Comparison of ENCODE assay signal across 20 cellular contexts in the genomic region with DNA sequence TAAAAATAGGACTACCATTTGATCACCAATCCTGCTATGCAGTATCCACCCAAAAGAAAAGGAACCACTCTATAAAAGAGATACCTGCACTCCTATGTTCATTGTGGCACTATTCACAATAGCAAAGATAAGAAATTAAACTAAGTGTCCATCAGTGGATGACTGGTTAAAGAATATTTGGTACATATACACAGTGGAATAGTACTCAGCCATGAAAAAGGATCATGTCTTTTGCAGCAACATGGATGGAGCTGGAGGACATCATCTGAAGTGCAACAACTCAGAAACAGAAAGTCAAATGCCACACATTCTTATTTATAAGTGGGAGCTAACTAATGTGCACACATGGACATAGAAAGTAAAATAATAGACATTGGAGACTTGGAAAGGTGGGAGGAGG.
DNase-seq lines count a peak whose midpoint lies in the region; ATAC-seq, FAIRE-seq and TF ChIP-seq lines count a peak whose summit lies in the region.
"Had no signal": no experiment of that assay in that cellular context is flagged by ENCODE, and none has a peak within 500 bp of the region (broad histone marks: within the 10 kb centered on the region; RNA-seq: fewer than 3 reads in every experiment).

No MANE protein-coding gene starts in this region.

- H3K27ac ChIP-seq in DOHH2 (ENCODE audit: low read depth, low read length) (peak overlapping the region; percentile 91), OCI-LY7 (ENCODE audit: low read depth, low read length, poor library complexity, severe bottlenecking) (peak overlapping the region; percentile 97), GM12878 (ENCODE audit: control insufficient read depth, insufficient read depth) (no peak overlapping the region)
- H3K27ac ChIP-seq: BLaER1 treated with 17β-estradiol and CSF1 and Interleukin-3, amounts not matched to agents 10 nM and 100 nM had no signal

- H3F3A ChIP-seq in DOHH2 (ENCODE audit: control insufficient read depth, insufficient read depth): peaks cover 10% of the 10 kb centered on the region

- H3K9me2 ChIP-seq in DOHH2 (replicated peaks; ENCODE audit: control insufficient read depth, low read length) (no peaks in the 10 kb centered on the region), OCI-LY7 (ENCODE audit: insufficient read depth, low read length) (no peaks in the 10 kb centered on the region)

- H3K4me1 ChIP-seq in DOHH2 (ENCODE audit: control insufficient read depth, low read length): peaks cover 70% of the 10 kb centered on the region
- H3K4me1 ChIP-seq in OCI-LY7 (ENCODE audit: insufficient read depth, low read length, poor library complexity, severe bottlenecking): peaks cover 90% of the 10 kb centered on the region
- H3K4me1 ChIP-seq in GM12878 (ENCODE audit: control insufficient read depth, insufficient read depth, low read length): peaks cover 6% of the 10 kb centered on the region
- H3K4me1 ChIP-seq: BE2C, HAP-1 had no signal

- TF ChIP-seq EP300 in GM12878 (IDR thresholded peaks at IDR 0.05; ENCODE audit: borderline replicate concordance in 1 of 2, control insufficient read depth in 1 of 2, low read depth in 2 of 2, low read length in 2 of 2): no peak

- H3K36me3 ChIP-seq in DOHH2 (ENCODE audit: control insufficient read depth, low read length): peaks cover 4% of the 10 kb centered on the region; the same call in 1 of the 2 replicates
- H3K36me3 ChIP-seq in OCI-LY7 (ENCODE audit: insufficient read depth, low read length): 0 out of 2 replicates have a peak, but pooled peaks cover 4% of the 10 kb centered on the region
- no peaks in the 10 kb centered on the region for H3K36me3 ChIP-seq in GM12878 (ENCODE audit: control insufficient read depth in 2 of 2, insufficient read depth in 2 of 2, low read length in 1 of 2)
- H3K36me3 ChIP-seq: BE2C, HAP-1 had no signal

- H3K9me3 ChIP-seq in DOHH2 (ENCODE audit: control insufficient read depth, insufficient read depth, low read length) (no peaks in the 10 kb centered on the region), OCI-LY7 (ENCODE audit: low read length) (peaks cover 5% of the 10 kb centered on the region; the same call in 1 of the 2 replicates), GM12878 (replicated peaks; ENCODE audit: control insufficient read depth, insufficient read depth, low read length) (peaks cover 2% of the 10 kb centered on the region; the same call in 2 of the 3 replicates)
- H3K9me3 ChIP-seq: BE2C, HAP-1 had no signal

- POLR2A ChIA-PET in OCI-LY7 (lab: Charles Lee) (interaction anchor here (0.6 to 5.3 kb wide), 3 partner anchors 8 to 30 kb away, joined by 3 to 83 read pairs (median 16); no protein-coding TSS in a partner anchor), GM12878 (lab: Charles Lee) (interaction anchor here (1.6 kb wide), 1 partner anchor 22 kb away, joined by 7 read pairs; no protein-coding TSS in a partner anchor)

- no peak for TF ChIP-seq CTCF in DOHH2 (IDR thresholded peaks at IDR 0.05; ENCODE audit: low read depth, low read length, poor library complexity, severe bottlenecking)
- no peak for TF ChIP-seq CTCF in OCI-LY7 (conservative IDR thresholded peaks at IDR 0.05; ENCODE audit: low read length)
- no peak for TF ChIP-seq CTCF in GM12878 (IDR thresholded peaks at IDR 0.05 in 2 of 3, conservative IDR thresholded peaks at IDR 0.05 in 1 of 3; ENCODE audit: control insufficient read depth in 2 of 3, extremely low read depth in 1 of 3, insufficient read depth in 1 of 3, low read depth in 3 of 3, low read length in 3 of 3)

- H3K27me3 ChIP-seq in DOHH2 (ENCODE audit: control insufficient read depth, low read length) (no peaks in the 10 kb centered on the region), GM12878 (replicated peaks in 1 of 2; ENCODE audit: control insufficient read depth in 2 of 2, insufficient read depth in 2 of 2, low read length in 1 of 2) (no peaks in the 10 kb centered on the region)
- H3K27me3 ChIP-seq: BE2C; BLaER1 treated with 17β-estradiol and CSF1 and Interleukin-3, amounts not matched to agents 10 nM and 100 nM had no signal

- H3K4me2 ChIP-seq in DOHH2 (ENCODE audit: low read length) (no peak overlapping the region), OCI-LY7 (ENCODE audit: low read length) (no peak overlapping the region), GM12878 (ENCODE audit: control insufficient read depth, insufficient read depth) (no peak overlapping the region)
- H3K4me2 ChIP-seq: GM23338 had no signal

- TF ChIP-seq POLR2A in GM12878 (IDR thresholded peaks at IDR 0.05; ENCODE audit: low read depth, low read length): no peak

- H3K79me2 ChIP-seq in DOHH2 (ENCODE audit: control insufficient read depth, low read length) (no peaks in the 10 kb centered on the region), OCI-LY7 (ENCODE audit: insufficient read depth, low read depth, low read length) (no peaks in the 10 kb centered on the region), GM12878 (ENCODE audit: control insufficient read depth, insufficient read depth, low read length) (no peaks in the 10 kb centered on the region)

- RAD21 ChIA-PET in GM12878 (lab: Charles Lee; ENCODE audit: unreplicated experiment): interaction anchor here (0.6 to 1.7 kb wide), 3 partner anchors 18 to 134 kb away, joined by 5 to 7 read pairs (median 5); no protein-coding TSS in a partner anchor

- no TSS peak for BruUV-seq in OCI-LY7 (replicated peaks; lab: Mats Ljungman, UMichigan)
- no TSS peak for BruUV-seq in GM12878 (replicated peaks; lab: Mats Ljungman, UMichigan)

- in situ Hi-C loops in GM12878 (cut with MboI): no loop called here

- SMC1A ChIA-PET in GM12878 (lab: Charles Lee; ENCODE audit: uncharacterized antibody, unreplicated experiment): interaction anchor here (0.6 to 2.3 kb wide), 6 partner anchors 10 to 88 kb away, joined by 3 to 10 read pairs (median 4); no protein-coding TSS in a partner anchor

- no peak overlapping the region for H2AFZ ChIP-seq in OCI-LY7 (ENCODE audit: low read length)
- no peak overlapping the region for H2AFZ ChIP-seq in GM12878 (ENCODE audit: control insufficient read depth, low read depth, low read length)
- H2AFZ ChIP-seq: GM23338 had no signal

- no peak for DNase-seq in OCI-LY7 (ENCODE audit: low spot score)
- no peak for DNase-seq in GM12878 (ENCODE audit: low read depth, low spot score)
- no peak for DNase-seq in NAMALWA (ENCODE audit: low spot score)
- DNase-seq: BE2C; CD4-positive, alpha-beta T cell; CD8-positive, alpha-beta memory T cell; DMS 273 treated with DMSO at 0.1 percent for 48 hours; DMS79; GF-D8 had no signal

- intact Hi-C loops in OCI-LY7 (cut with micrococcal nuclease; ENCODE audit: unreplicated experiment) (no loop called here), GM12878 (cut with micrococcal nuclease; ENCODE audit: unreplicated experiment) (no loop called here)

- FAIRE-seq in GM12878 (lab: Jason Lieb, UNC): no peak
- FAIRE-seq: D721Med, GM12892, GM19239, H54 had no signal

- H3K9ac ChIP-seq in GM12878 (ENCODE audit: control insufficient read depth, insufficient read depth, low read length): no peak overlapping the region
- H3K9ac ChIP-seq: BLaER1 treated with 17β-estradiol and CSF1 and Interleukin-3, amounts not matched to agents 10 nM and 100 nM had no signal

- CTCF ChIA-PET in OCI-LY7 (lab: Charles Lee; ENCODE audit: unreplicated experiment) (no interaction called here), GM12878 (lab: Yijun Ruan, JAX) (interaction anchor here (1.1 kb wide), 1 partner anchor 187 kb away, joined by 3 read pairs; no protein-coding TSS in a partner anchor)

- TF ChIP-seq RAD21 in GM12878 (IDR thresholded peaks at IDR 0.05; ENCODE audit: insufficient read depth, low read depth, low read length): no peak

- H4K20me1 ChIP-seq in DOHH2 (ENCODE audit: control insufficient read depth, insufficient read depth, low read depth, low read length): no peaks in the 10 kb centered on the region
- no peaks in the 10 kb centered on the region for H4K20me1 ChIP-seq in OCI-LY7 (ENCODE audit: insufficient read depth, low read length)
- no peaks in the 10 kb centered on the region for H4K20me1 ChIP-seq in GM12878 (ENCODE audit: control insufficient read depth, insufficient read depth)
- H4K20me1 ChIP-seq: BLaER1 treated with 17β-estradiol and CSF1 and Interleukin-3, amounts not matched to agents 10 nM and 100 nM had no signal

- ATAC-seq in GM12878 (no peak), HG02852 (IDR thresholded peaks at IDR 0.05; ENCODE audit: unreplicated experiment) (no peak), HG03025 (IDR thresholded peaks at IDR 0.05; ENCODE audit: low FRiP score, unreplicated experiment) (no peak), GM21367 (IDR thresholded peaks at IDR 0.05; ENCODE audit: unreplicated experiment) (no peak)
- ATAC-seq: GM23338 had no signal

- H3K4me3 ChIP-seq in DOHH2 (ENCODE audit: low read length): 0 out of 2 replicates have a peak overlapping the region, but pooled peaks have one; percentile 2
- no peak overlapping the region for H3K4me3 ChIP-seq in OCI-LY7 (ENCODE audit: low read depth, low read length, poor library complexity, severe bottlenecking)
- no peak overlapping the region for H3K4me3 ChIP-seq in GM12878
- H3K4me3 ChIP-seq: BLaER1 treated with 17β-estradiol and CSF1 and Interleukin-3, amounts not matched to agents 10 nM and 100 nM; GM23338; HAP-1 had no signal

TF ChIP-seq in GM12878, 131 proteins besides CTCF, POLR2A, EP300 and RAD21:
- no peak for TF ChIP-seq CEBPB (IDR thresholded peaks at IDR 0.05; ENCODE audit: borderline replicate concordance in 1 of 2, low read depth in 2 of 2, low read length in 2 of 2)
- no peak for TF ChIP-seq CREM (IDR thresholded peaks at IDR 0.05; ENCODE audit: low read depth)
- no peak for TF ChIP-seq SMC3 (IDR thresholded peaks at IDR 0.05; ENCODE audit: borderline replicate concordance, low read length)
- TF ChIP-seq ZNF217 (IDR thresholded peaks at IDR 0.05): peak; percentile 53; the same call in 1 of the 2 replicates
- TF ChIP-seq SMARCA5 (IDR thresholded peaks at IDR 0.05): 0 out of 2 replicates have a peak, but pooled peaks have one; percentile 44
